Comparison of ENCODE assay signal across 9 cellular contexts in genomic region chr9:37037137-37037743, GRCh38. TPM values are rescaled to one million over a fixed set of nuclear protein-coding genes. Genes with fewer than 3 reads are reported as not detected.
DNase-seq lines count a peak whose midpoint lies in the region; ATAC-seq, FAIRE-seq and TF ChIP-seq lines count a peak whose summit lies in the region.
"Had no signal": no experiment of that assay in that cellular context is flagged by ENCODE, and none has a peak within 500 bp of the region (broad histone marks: within the 10 kb centered on the region; RNA-seq: fewer than 3 reads in every experiment).

No MANE protein-coding gene starts in this region.

- no peaks in the 10 kb centered on the region for H3K36me3 Mint-ChIP-seq in CD4-positive, alpha-beta T cell (ENCODE audit: low read depth)
- H3K36me3 Mint-ChIP-seq in activated T-helper 1 cell treated with anti-CD3 and anti-CD28 coated beads, Interleukin-12 subunit alpha, Interleukin-12 subunit beta, Interleukin-2, Interleukin-4 antibody, amounts not matched to agents 30 ng/mL and 10 ng/mL and 1 ng/mL, durations not matched to agents 14 hours and 24 hours and 36 hours (ENCODE audit: low read depth), result peaks cover 7% of the 10 kb centered on the region

- POLR2A ChIA-PET in CD4-positive, alpha-beta T cell (lab: Charles Lee), result interaction anchor here (0.9 to 1.2 kb wide), 4 partner anchors 13 to 265 kb away, joined by 3 to 4 read pairs (median 3); partner anchors contain the start of gene ZCCHC7

- TF ChIP-seq POLR2A in spleen (IDR thresholded peaks at IDR 0.05), result peak in 1 of 3 donors; percentile 44

- no peak for FAIRE-seq in urothelium cell line (lab: Jason Lieb, UNC)

- intact Hi-C loops in CD4-positive, alpha-beta T cell (cut with DNase I, micrococcal nuclease), result loop anchor here (2.0 to 5.0 kb wide), 3 partner anchors 44 to 110 kb away; partner anchors contain the start of gene ZCCHC7 (in 2 of the 2)
- intact Hi-C loops in activated T-helper 1 cell treated with anti-CD3 and anti-CD28 coated beads, Interleukin-12 subunit alpha, Interleukin-12 subunit beta, Interleukin-2, Interleukin-4 antibody, amounts not matched to agents 30 ng/mL and 10 ng/mL and 1 ng/mL, durations not matched to agents 14 hours and 24 hours and 36 hours (cut with micrococcal nuclease), result loop anchor here (1.0 to 5.0 kb wide), 6 partner anchors 10 to 430 kb away; partner anchors contain the start of genes ZBTB5 and ZCCHC7
- intact Hi-C loops in spleen (cut with DNase I; ENCODE audit: low total_unique reads), result no loop called here

- H3K4me3 Mint-ChIP-seq in CD4-positive, alpha-beta T cell, result peak overlapping the region; percentile 66
- peak overlapping the region; percentile 72 for H3K4me3 Mint-ChIP-seq in activated T-helper 1 cell treated with anti-CD3 and anti-CD28 coated beads, Interleukin-12 subunit alpha, Interleukin-12 subunit beta, Interleukin-2, Interleukin-4 antibody, amounts not matched to agents 30 ng/mL and 10 ng/mL and 1 ng/mL, durations not matched to agents 14 hours and 24 hours and 36 hours

- H3K36me3 ChIP-seq in spleen, result no peaks in the 10 kb centered on the region

- CTCF ChIA-PET in CD4-positive, alpha-beta T cell (lab: Charles Lee), result no interaction called here

- H3K9me3 ChIP-seq in CD4-positive, alpha-beta T cell (ENCODE audit: control insufficient read depth, low read length), result no peaks in the 10 kb centered on the region
- no peaks in the 10 kb centered on the region for H3K9me3 ChIP-seq in iPS-18c (ENCODE audit: control insufficient read depth, insufficient read depth, low read length)
- no peaks in the 10 kb centered on the region for H3K9me3 ChIP-seq in spleen

- H3K4me3 ChIP-seq in iPS-18c (ENCODE audit: insufficient read depth, low read depth, low read length), result peak overlapping the region; percentile 62
- H3K4me3 ChIP-seq in spleen, result peak overlapping the region; percentile 24 to 73 (median 52)

- H3K27me3 ChIP-seq in CD4-positive, alpha-beta T cell (ENCODE audit: control insufficient read depth, insufficient read depth, low read length), result peaks cover 83% of the 10 kb centered on the region
- H3K27me3 ChIP-seq in spleen (replicated peaks in 1 of 7), result peaks cover 8 to 97% (median 74%) of the 10 kb centered on the region in 7 donors

- H3K9me3 Mint-ChIP-seq in CD4-positive, alpha-beta T cell, result no peaks in the 10 kb centered on the region
- no peaks in the 10 kb centered on the region for H3K9me3 Mint-ChIP-seq in activated T-helper 1 cell treated with anti-CD3 and anti-CD28 coated beads, Interleukin-12 subunit alpha, Interleukin-12 subunit beta, Interleukin-2, Interleukin-4 antibody, amounts not matched to agents 30 ng/mL and 10 ng/mL and 1 ng/mL, durations not matched to agents 14 hours and 24 hours and 36 hours

- no peak overlapping the region for H3K27ac ChIP-seq in CD4-positive, alpha-beta T cell (ENCODE audit: low read depth, low read length)
- H3K27ac ChIP-seq in spleen, result peak overlapping the region; percentile 69 to 91 (median 88)

- TF ChIP-seq CTCF in CD4-positive, alpha-beta T cell (IDR thresholded peaks at IDR 0.05), result no peak
- TF ChIP-seq CTCF in spleen (IDR thresholded peaks at IDR 0.05 in 8 of 11, conservative IDR thresholded peaks at IDR 0.05 in 3 of 11), result no peak

- no peak for DNase-seq in CD4-positive, alpha-beta T cell
- no peak for DNase-seq in activated T-helper 1 cell treated with anti-CD3 and anti-CD28 coated beads, Interleukin-12 subunit alpha, Interleukin-12 subunit beta, Interleukin-2, Interleukin-4 antibody, amounts not matched to agents 30 ng/mL and 10 ng/mL and 1 ng/mL, durations not matched to agents 14 hours and 24 hours and 36 hours (ENCODE audit: low spot score)
- DNase-seq in spleen (peak; percentile 88), urothelium cell line (ENCODE audit: low spot score) (no peak), DMS53 treated with DMSO at 0.1 percent for 48 hours (lab: John Stamatoyannopoulos, UW; ENCODE audit: unreplicated experiment) (no peak), epidermal melanocyte (ENCODE audit: insufficient read length, low spot score) (no peak)

- H3K27me3 Mint-ChIP-seq in CD4-positive, alpha-beta T cell, result peaks cover 97% of the 10 kb centered on the region
- peaks cover 82% of the 10 kb centered on the region for H3K27me3 Mint-ChIP-seq in activated T-helper 1 cell treated with anti-CD3 and anti-CD28 coated beads, Interleukin-12 subunit alpha, Interleukin-12 subunit beta, Interleukin-2, Interleukin-4 antibody, amounts not matched to agents 30 ng/mL and 10 ng/mL and 1 ng/mL, durations not matched to agents 14 hours and 24 hours and 36 hours (ENCODE audit: insufficient read depth)

- H3K4me1 Mint-ChIP-seq in CD4-positive, alpha-beta T cell (ENCODE audit: low read depth), result peaks cover 38% of the 10 kb centered on the region
- peaks cover 25% of the 10 kb centered on the region for H3K4me1 Mint-ChIP-seq in activated T-helper 1 cell treated with anti-CD3 and anti-CD28 coated beads, Interleukin-12 subunit alpha, Interleukin-12 subunit beta, Interleukin-2, Interleukin-4 antibody, amounts not matched to agents 30 ng/mL and 10 ng/mL and 1 ng/mL, durations not matched to agents 14 hours and 24 hours and 36 hours (ENCODE audit: low read depth)

- 1 to 2% (median 1%) methylated on average over 21 to 29 of the region's 29 CpGs for WGBS in spleen, 5 donors

- peaks cover 9 to 71% (median 44%) of the 10 kb centered on the region in 6 donors for H3K4me1 ChIP-seq in spleen

- no peak overlapping the region for H3K27ac Mint-ChIP-seq in CD4-positive, alpha-beta T cell
- H3K27ac Mint-ChIP-seq in activated T-helper 1 cell treated with anti-CD3 and anti-CD28 coated beads, Interleukin-12 subunit alpha, Interleukin-12 subunit beta, Interleukin-2, Interleukin-4 antibody, amounts not matched to agents 30 ng/mL and 10 ng/mL and 1 ng/mL, durations not matched to agents 14 hours and 24 hours and 36 hours, result peak overlapping the region; percentile 46

- peak; percentile 32 for ATAC-seq in CD4-positive, alpha-beta T cell (ENCODE audit: poor library complexity)
- peak; percentile 14 for ATAC-seq in HG02588 (IDR thresholded peaks at IDR 0.05; ENCODE audit: unreplicated experiment)

RNA-seq across cellular contexts. Expression of gene PAX5, which starts 3.2 kb away (rescaled TPM):
- total RNA-seq in CD4-positive, alpha-beta T cell, result under 1 TPM; 0.03 to 0.11 TPM
- total RNA-seq in activated T-helper 1 cell treated with anti-CD3 and anti-CD28 coated beads, Interleukin-12 subunit alpha, Interleukin-12 subunit beta, Interleukin-2, Interleukin-4 antibody, amounts not matched to agents 30 ng/mL and 10 ng/mL and 1 ng/mL, durations not matched to agents 14 hours and 24 hours and 36 hours, result 0.32 and 0.39 TPM in 2 replicates
- 100 to 1,000 TPM in 2 of 7 donors, 10 to 100 TPM in 5; 48.3 to 120 (median 76.4) TPM for total RNA-seq in spleen
- 10 to 100 TPM; 15.9 to 54.6 (median 22.6) TPM for polyA plus RNA-seq in spleen
- total RNA-seq: HT1080 had no signal

Comparison
In these comparisons a context has a peak if more than half of its experiments do, and no peak if none do; other contexts are left out.
1. RNA of gene PAX5, which starts 3.2 kb away (total RNA-seq): 48.3 to 120 TPM in spleen; 0.32 to 0.39 TPM in activated T-helper 1 cell treated with anti-CD3 and anti-CD28 coated beads, Interleukin-12 subunit alpha, Interleukin-12 subunit beta, Interleukin-2, Interleukin-4 antibody, amounts not matched to agents 30 ng/mL and 10 ng/mL and 1 ng/mL, durations not matched to agents 14 hours and 24 hours and 36 hours and 0.03 to 0.11 TPM in CD4-positive, alpha-beta T cell; every median in the first group is over 10 times any median in the second.